1 cellular context compared by ENCODE assay signal in genomic region chr11:27460571-27460970, GRCh38.
TF ChIP-seq lines count a peak whose summit lies in the region.

No MANE protein-coding gene starts in this region.

TF ChIP-seq in IMR-90, 13 proteins besides CTCF, POLR2A, EP300 and RAD21:
- no peak for TF ChIP-seq BHLHE40 (IDR thresholded peaks at IDR 0.05; ENCODE audit: low read depth, low read length)
- TF ChIP-seq MXI1 (IDR thresholded peaks at IDR 0.05; ENCODE audit: borderline replicate concordance, low read depth, low read length) = no peak
- TF ChIP-seq NFE2L2 (IDR thresholded peaks at IDR 0.05; ENCODE audit: low read depth, low read length) = no peak
- no peak for TF ChIP-seq CEBPB (IDR thresholded peaks at IDR 0.05; ENCODE audit: low read depth, low read length)
TF ChIP-seq in IMR-90: peak in this region for 0.
